ENCODE assay signal across 8 cellular contexts in the genomic region with DNA sequence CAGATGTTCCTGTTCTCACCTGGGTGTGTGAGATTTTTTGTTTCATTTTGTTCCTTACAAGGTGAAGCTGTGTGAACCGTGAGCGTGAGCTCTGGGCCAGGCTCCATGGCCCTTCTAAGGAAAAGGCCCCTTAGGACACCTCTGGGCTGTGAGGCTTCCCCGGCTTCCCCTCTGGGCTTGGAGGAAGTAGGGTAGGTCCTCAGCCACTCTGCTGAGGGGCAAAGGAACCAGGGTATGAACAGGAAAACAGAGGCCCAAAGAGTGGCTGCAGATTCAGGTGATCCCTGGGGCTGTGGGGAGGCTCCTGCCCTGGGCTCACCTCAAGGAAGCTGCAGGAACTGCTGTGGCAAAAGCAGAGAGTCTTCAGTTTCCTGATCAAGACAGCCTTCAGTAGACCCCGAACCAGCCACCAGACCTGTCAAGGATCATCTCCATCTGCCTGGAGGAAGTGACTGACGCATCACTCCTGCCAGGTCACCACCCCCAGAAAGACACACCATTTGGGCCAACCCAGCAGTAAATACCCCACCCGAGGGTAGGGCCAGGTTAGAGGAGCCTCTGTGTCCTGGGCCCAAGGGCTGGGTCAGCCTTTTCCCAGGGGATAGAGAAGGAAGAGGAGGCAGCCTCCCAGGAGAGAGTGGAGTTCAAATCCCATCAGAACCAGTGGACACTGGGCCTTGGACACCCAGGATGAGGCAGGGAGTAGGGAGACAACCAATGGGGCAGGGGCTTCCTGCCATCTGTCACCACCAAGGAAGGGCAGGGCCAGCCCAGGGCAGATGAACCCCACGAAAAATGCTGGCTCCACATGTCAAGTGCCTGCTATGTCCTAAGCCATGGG. TPM values are rescaled to one million over a fixed set of nuclear protein-coding genes. Genes with fewer than 3 reads are reported as not detected.
A peak's percentile ranks its signal among the peaks of the same experiment; 100 is the strongest.
DNase-seq lines count a peak whose midpoint lies in the region; ATAC-seq, FAIRE-seq and TF ChIP-seq lines count a peak whose summit lies in the region.

No MANE protein-coding gene starts in this region.

- peaks cover 19% of the 10 kb centered on the region for H3K4me1 Mint-ChIP-seq in GM23338

- no peaks in the 10 kb centered on the region for H3K36me3 Mint-ChIP-seq in GM23338 (ENCODE audit: low read depth)

- H3K79me2 ChIP-seq in GM23338 (replicated peaks; ENCODE audit: insufficient read depth): no peaks in the 10 kb centered on the region

- H3K4me2 ChIP-seq in GM23338: peak overlapping the region; percentile 68; the same call in 1 of the 2 replicates

- H4K20me1 ChIP-seq in GM23338 (replicated peaks; ENCODE audit: insufficient read depth): no peaks in the 10 kb centered on the region

- no peak for ATAC-seq in GM23338
- ATAC-seq in HG03521 (IDR thresholded peaks at IDR 0.05; ENCODE audit: unreplicated experiment): no peak

- H3K9me3 ChIP-seq in esophagus (ENCODE audit: control insufficient read depth in 2 of 2, insufficient read depth in 1 of 2, low read depth in 1 of 2, low read length in 1 of 2) (no peaks in the 10 kb centered on the region), small intestine (ENCODE audit: control insufficient read depth, low read depth) (no peaks in the 10 kb centered on the region)

- H3K36me3 ChIP-seq in GM23338 (ENCODE audit: insufficient read depth): no peaks in the 10 kb centered on the region
- peaks cover 0 to 8% of the 10 kb centered on the region in 2 donors for H3K36me3 ChIP-seq in esophagus (ENCODE audit: control insufficient read depth in 2 of 2, insufficient read depth in 2 of 2, low read length in 1 of 2)
- H3K36me3 ChIP-seq in small intestine (ENCODE audit: control insufficient read depth in 2 of 2, insufficient read depth in 2 of 2, low read length in 2 of 2): peaks cover 0 to 7% of the 10 kb centered on the region in 2 donors

- H3K9me3 Mint-ChIP-seq in GM23338: no peaks in the 10 kb centered on the region

- no peak for FAIRE-seq in small intestine (lab: Jason Lieb, UNC)

- no peak overlapping the region for H3K4me3 Mint-ChIP-seq in GM23338

- H3K27ac ChIP-seq in GM23338 (ENCODE audit: low read depth): no peak overlapping the region
- H3K27ac ChIP-seq in esophagus (ENCODE audit: low read depth in 2 of 2, low read length in 1 of 2): peak overlapping the region; percentile 80 to 92
- H3K27ac ChIP-seq in small intestine (ENCODE audit: low read depth in 1 of 2, low read length in 1 of 2): peak overlapping the region; percentile 69 to 92

- H3K27me3 Mint-ChIP-seq in GM23338 (ENCODE audit: insufficient read depth, low read depth, poor library complexity): peaks cover 11% of the 10 kb centered on the region

- no peak overlapping the region for H2AFZ ChIP-seq in GM23338

- DNase-seq in GM23338 (ENCODE audit: low spot score): no peak
- DNase-seq in activated CD4-positive, alpha-beta T cell treated with anti-CD3 and anti-CD28 coated beads, Interleukin-2, amount 50 U/mL, for 4 hours: peak; percentile 51 to 52
- no peak for DNase-seq in small intestine
- no peak for DNase-seq in SIG-M5 treated with dmso at 0.1 percent for 504 hours (lab: John Stamatoyannopoulos, UW; ENCODE audit: unreplicated experiment)
- no peak for DNase-seq in A172 (ENCODE audit: low spot score)
- DNase-seq in NCI-H446 treated with DMSO at 0.1 percent for 48 hours (lab: John Stamatoyannopoulos, UW): no peak

- H3F3A ChIP-seq in GM23338 (replicated peaks; ENCODE audit: low read depth): peaks cover 14% of the 10 kb centered on the region

- TF ChIP-seq CTCF in GM23338 (conservative IDR thresholded peaks at IDR 0.05; ENCODE audit: low read depth in 2 of 2): no peak

- WGBS in esophagus, 2 donors: 33 to 37% methylated on average over 7 of the region's 7 CpGs
- 48 to 55% (median 52%) methylated on average over 7 of the region's 7 CpGs for WGBS in small intestine, 3 donors

- H3K27me3 ChIP-seq in GM23338 (ENCODE audit: insufficient read depth) (0 out of 2 replicates have a peak, but pooled peaks cover under 1% of the 10 kb centered on the region), esophagus (ENCODE audit: control insufficient read depth in 1 of 2, insufficient read depth in 2 of 2, low read length in 2 of 2) (no peaks in the 10 kb centered on the region), small intestine (ENCODE audit: control insufficient read depth in 2 of 2, insufficient read depth in 2 of 2, low read length in 2 of 2) (no peaks in the 10 kb centered on the region)

- no peaks in the 10 kb centered on the region for H3K9me2 ChIP-seq in GM23338 (ENCODE audit: insufficient read depth)

- H3K4me1 ChIP-seq in GM23338 (ENCODE audit: insufficient read depth) (peaks cover 24% of the 10 kb centered on the region), esophagus (ENCODE audit: control insufficient read depth in 2 of 2, insufficient read depth in 2 of 2, low read length in 1 of 2) (peaks cover 4 to 24% of the 10 kb centered on the region in 2 donors), small intestine (ENCODE audit: control insufficient read depth in 2 of 2, insufficient read depth in 1 of 2, low read depth in 1 of 2, low read length in 1 of 2) (peaks cover 0 to 6% of the 10 kb centered on the region in 2 donors)

- peak overlapping the region; percentile 35; the same call in 1 of the 2 replicates for H3K27ac Mint-ChIP-seq in GM23338

- no peak overlapping the region for H3K4me3 ChIP-seq in GM23338
- H3K4me3 ChIP-seq in esophagus (ENCODE audit: low read depth in 1 of 2, low read length in 2 of 2): peak overlapping the region; percentile 17 to 23
- peak overlapping the region; percentile 16 to 18 for H3K4me3 ChIP-seq in small intestine (ENCODE audit: low read depth in 1 of 2, low read length in 2 of 2)

TF ChIP-seq in GM23338, 12 proteins besides CTCF, POLR2A, EP300 and RAD21 (continues in another document):
- TF ChIP-seq NANOG (IDR thresholded peaks at IDR 0.05; ENCODE audit: borderline replicate concordance) (no peak), EZH2phosphoT487 (IDR thresholded peaks at IDR 0.05; ENCODE audit: unreplicated experiment) (no peak), JUNB (IDR thresholded peaks at IDR 0.05; ENCODE audit: unreplicated experiment) (no peak), POLR2AphosphoS5 (IDR thresholded peaks at IDR 0.05; ENCODE audit: low read depth) (no peak), EZH2 (IDR thresholded peaks at IDR 0.05; ENCODE audit: low read depth, unreplicated experiment) (no peak), CREB1 (CRISPR knock-in tag; IDR thresholded peaks at IDR 0.05; ENCODE audit: low read depth) (no peak), ZNF331 (CRISPR knock-in tag; IDR thresholded peaks at IDR 0.05; ENCODE audit: low read depth) (no peak), ZNF114 (CRISPR knock-in tag; IDR thresholded peaks at IDR 0.05) (no peak)
- TF ChIP-seq, protein P1, sequence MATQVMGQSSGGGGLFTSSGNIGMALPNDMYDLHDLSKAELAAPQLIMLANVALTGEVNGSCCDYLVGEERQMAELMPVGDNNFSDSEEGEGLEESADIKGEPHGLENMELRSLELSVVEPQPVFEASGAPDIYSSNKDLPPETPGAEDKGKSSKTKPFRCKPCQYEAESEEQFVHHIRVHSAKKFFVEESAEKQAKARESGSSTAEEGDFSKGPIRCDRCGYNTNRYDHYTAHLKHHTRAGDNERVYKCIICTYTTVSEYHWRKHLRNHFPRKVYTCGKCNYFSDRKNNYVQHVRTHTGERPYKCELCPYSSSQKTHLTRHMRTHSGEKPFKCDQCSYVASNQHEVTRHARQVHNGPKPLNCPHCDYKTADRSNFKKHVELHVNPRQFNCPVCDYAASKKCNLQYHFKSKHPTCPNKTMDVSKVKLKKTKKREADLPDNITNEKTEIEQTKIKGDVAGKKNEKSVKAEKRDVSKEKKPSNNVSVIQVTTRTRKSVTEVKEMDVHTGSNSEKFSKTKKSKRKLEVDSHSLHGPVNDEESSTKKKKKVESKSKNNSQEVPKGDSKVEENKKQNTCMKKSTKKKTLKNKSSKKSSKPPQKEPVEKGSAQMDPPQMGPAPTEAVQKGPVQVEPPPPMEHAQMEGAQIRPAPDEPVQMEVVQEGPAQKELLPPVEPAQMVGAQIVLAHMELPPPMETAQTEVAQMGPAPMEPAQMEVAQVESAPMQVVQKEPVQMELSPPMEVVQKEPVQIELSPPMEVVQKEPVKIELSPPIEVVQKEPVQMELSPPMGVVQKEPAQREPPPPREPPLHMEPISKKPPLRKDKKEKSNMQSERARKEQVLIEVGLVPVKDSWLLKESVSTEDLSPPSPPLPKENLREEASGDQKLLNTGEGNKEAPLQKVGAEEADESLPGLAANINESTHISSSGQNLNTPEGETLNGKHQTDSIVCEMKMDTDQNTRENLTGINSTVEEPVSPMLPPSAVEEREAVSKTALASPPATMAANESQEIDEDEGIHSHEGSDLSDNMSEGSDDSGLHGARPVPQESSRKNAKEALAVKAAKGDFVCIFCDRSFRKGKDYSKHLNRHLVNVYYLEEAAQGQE (IDR thresholded peaks at IDR 0.05; ENCODE audit: unreplicated experiment): no peak

RNA-seq across cellular contexts. Expression of gene ST6GALNAC6, which starts 5.7 kb away (rescaled TPM):
- 39.2 and 46.3 TPM in 2 replicates for total RNA-seq in GM23338 (2014; rRNA removed; shearing (Covaris generic))
- 20.7 and 21.5 TPM in 2 replicates for polyA plus RNA-seq in GM23338 (2016; fragmentation: Nextera tagmentation; extraction: Ambion mirVana)
- 10 to 100 TPM; 21.8 to 23.6 TPM for polyA plus RNA-seq in esophagus
- polyA plus RNA-seq in small intestine: 10 to 100 TPM in 2 of 3 donors, 1 to 10 TPM in 1; 2.2 to 31.8 (median 15.4) TPM
- total RNA-seq in A172 (2014; rRNA removed; shearing (Covaris generic)): 40.6 and 61.6 TPM in 2 replicates

RNA-seq across cellular contexts. Expression of gene ST6GALNAC4, which starts 11.7 kb away (rescaled TPM):
- total RNA-seq in GM23338 (2014; rRNA removed; shearing (Covaris generic)): 35.3 and 39.1 TPM in 2 replicates
- 7.9 and 8.1 TPM in 2 replicates for polyA plus RNA-seq in GM23338 (2016; fragmentation: Nextera tagmentation; extraction: Ambion mirVana)
- 10 to 100 TPM in 1 of 2 donors, 1 to 10 TPM in 1; 4.6 to 15.3 TPM for polyA plus RNA-seq in esophagus
- 10 to 100 TPM; 20.4 to 34.7 (median 24.6) TPM for polyA plus RNA-seq in small intestine
- 32.7 and 38.3 TPM in 2 replicates for total RNA-seq in A172 (2014; rRNA removed; shearing (Covaris generic))

RNA-seq across cellular contexts. Expression of gene PIP5KL1, which starts 25.5 kb away (rescaled TPM):
- 7.5 and 13.4 TPM in 2 replicates for total RNA-seq in GM23338 (2014; rRNA removed; shearing (Covaris generic))
- 19.5 and 25.1 TPM in 2 replicates for polyA plus RNA-seq in GM23338 (2016; fragmentation: Nextera tagmentation; extraction: Ambion mirVana)
- polyA plus RNA-seq in esophagus: 1 to 10 TPM; 2.7 to 4.8 TPM
- under 1 TPM in 2 of 3 donors, not detected in 1; 0.60 to 0.81 TPM for polyA plus RNA-seq in small intestine
- 1.6 and 3.4 TPM in 2 replicates for total RNA-seq in A172 (2014; rRNA removed; shearing (Covaris generic))

RNA-seq across cellular contexts. Expression of gene AK1, which starts 27.6 kb away (rescaled TPM):
- 6.7 and 16.2 TPM in 2 replicates for total RNA-seq in GM23338 (2014; rRNA removed; shearing (Covaris generic))
- polyA plus RNA-seq in GM23338 (2016; fragmentation: Nextera tagmentation; extraction: Ambion mirVana): 35.5 and 36.3 TPM in 2 replicates
- polyA plus RNA-seq in esophagus: 10 to 100 TPM; 51.7 to 68.4 TPM
- polyA plus RNA-seq in small intestine: 10 to 100 TPM; 50.8 to 60.6 (median 52.5) TPM
- total RNA-seq in A172 (2014; rRNA removed; shearing (Covaris generic)): 151 and 173 TPM in 2 replicates

RNA-seq across cellular contexts. Expression of gene DPM2, which starts 32.5 kb away (rescaled TPM):
- total RNA-seq in GM23338 (2014; rRNA removed; shearing (Covaris generic)): 29.0 and 36.6 TPM in 2 replicates
- polyA plus RNA-seq in GM23338 (2016; fragmentation: Nextera tagmentation; extraction: Ambion mirVana): 92.2 and 92.4 TPM in 2 replicates
- 10 to 100 TPM; 25.2 to 28.2 TPM for polyA plus RNA-seq in esophagus
- polyA plus RNA-seq in small intestine: 10 to 100 TPM; 23.2 to 46.0 (median 37.8) TPM
- total RNA-seq in A172 (2014; rRNA removed; shearing (Covaris generic)): 49.7 and 50.5 TPM in 2 replicates

Comparison
In these comparisons a context has a peak if more than half of its experiments do, and no peak if none do; other contexts are left out.
1. DNase-seq: peak in activated CD4-positive, alpha-beta T cell treated with anti-CD3 and anti-CD28 coated beads, Interleukin-2, amount 50 U/mL, for 4 hours (2 of 2); none in GM23338 (single experiment), small intestine (single experiment), SIG-M5 treated with dmso at 0.1 percent for 504 hours (single experiment), A172 (single experiment) and NCI-H446 treated with DMSO at 0.1 percent for 48 hours (single experiment).